In the genomic region with DNA sequence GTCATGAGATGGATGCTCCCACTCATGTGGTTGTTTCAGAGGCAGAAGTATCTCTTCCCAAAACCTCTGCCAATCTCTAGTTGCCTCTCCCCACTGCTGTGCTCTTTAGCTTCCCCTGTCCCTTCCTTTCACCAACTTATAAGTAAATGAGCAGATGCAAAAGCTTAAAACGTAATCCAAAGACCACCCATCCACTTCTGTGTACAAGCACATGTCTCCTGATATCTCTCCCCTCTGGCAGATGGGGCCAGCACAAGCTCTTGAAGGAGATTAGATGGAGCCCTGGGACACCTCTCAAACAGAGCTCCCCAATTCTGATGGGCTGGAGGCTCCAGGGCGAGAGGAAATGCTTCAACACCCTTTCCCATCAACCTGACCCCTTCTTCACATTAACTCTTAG, we compare ENCODE assay signal across 22 cellular contexts.
"Had no signal": no experiment of that assay in that cellular context is flagged by ENCODE, and none has a peak within 500 bp of the region (broad histone marks: within the 10 kb centered on the region; RNA-seq: fewer than 3 reads in every experiment).

No MANE protein-coding gene starts in this region.

- H3K4me1 ChIP-seq: left lung had no signal

- ATAC-seq: effector memory CD8-positive, alpha-beta T cell; left lung; lower lobe of right lung; natural killer cell; pancreas; right cardiac atrium had no signal

- H3K9me3 Mint-ChIP-seq: dendritic cell treated with granulocyte-macrophage colony-stimulating factor and Interleukin-4, amounts not matched to agents 40 ng/mL and 50 ng/mL, for 4 days; memory B cell; mesothelial cell of epicardium; neural progenitor cell had no signal

- H3K9ac ChIP-seq: neural progenitor cell had no signal

- H3K27ac ChIP-seq: epithelial cell of prostate, esophagus muscularis mucosa, gastrocnemius medialis, left lung, lower lobe of right lung, neural progenitor cell, pancreas, thyroid gland had no signal

- H3K4me3 Mint-ChIP-seq: dendritic cell treated with granulocyte-macrophage colony-stimulating factor and Interleukin-4, amounts not matched to agents 40 ng/mL and 50 ng/mL, for 4 days; effector memory CD8-positive, alpha-beta T cell; memory B cell; mesothelial cell of epicardium; natural killer cell; neural progenitor cell; type B pancreatic cell had no signal

- H3K4me1 Mint-ChIP-seq: natural killer cell had no signal

- H3K27me3 Mint-ChIP-seq: effector memory CD8-positive, alpha-beta T cell; progenitor cell of endocrine pancreas; type B pancreatic cell had no signal

- H3K36me3 Mint-ChIP-seq: memory B cell, mesothelial cell of epicardium, natural killer cell, neural progenitor cell, type B pancreatic cell had no signal

- FAIRE-seq: pancreas, small intestine had no signal

- DNase-seq: effector memory CD8-positive, alpha-beta T cell; gastrocnemius medialis; islet precursor cell; left lung; lower lobe of right lung; natural killer cell; occipital lobe; pancreas; right cardiac atrium; small intestine; stimulated activated CD4-positive, alpha-beta T cell treated with anti-CD3 and anti-CD28 coated beads, Interleukin-2, amount 100 ng/mL, for 48 hours; stimulated activated naive CD4-positive, alpha-beta T cell treated with Interleukin-2 at 50 U/mL for 16 hours; thyroid gland; uterus had no signal

- H3K9me3 ChIP-seq: esophagus muscularis mucosa, gastrocnemius medialis, left lung, lower lobe of right lung, pancreas, thyroid gland, uterus had no signal

- H3K27me3 ChIP-seq: esophagus muscularis mucosa, gastrocnemius medialis, neural progenitor cell, pancreas, thyroid gland, uterus had no signal

- H3K27ac Mint-ChIP-seq: dendritic cell treated with granulocyte-macrophage colony-stimulating factor and Interleukin-4, amounts not matched to agents 40 ng/mL and 50 ng/mL, for 4 days; effector memory CD8-positive, alpha-beta T cell; memory B cell; mesothelial cell of epicardium; natural killer cell; neural progenitor cell; progenitor cell of endocrine pancreas; type B pancreatic cell had no signal

- H3K4me3 ChIP-seq: esophagus muscularis mucosa, gastrocnemius medialis, left lung, lower lobe of right lung, neural progenitor cell, pancreas, thyroid gland, uterus had no signal

- H3K36me3 ChIP-seq: esophagus muscularis mucosa, gastrocnemius medialis, left lung, lower lobe of right lung, neural progenitor cell, pancreas, thyroid gland, uterus had no signal

- H3K4me2 ChIP-seq: neural progenitor cell had no signal

- H2AFZ ChIP-seq: neural progenitor cell had no signal
